10 cellular contexts compared by ENCODE assay signal in genomic region chr3:50587806-50588758, GRCh38. TPM values are rescaled to one million over a fixed set of nuclear protein-coding genes. Genes with fewer than 3 reads are reported as not detected.
DNase-seq lines count a peak whose midpoint lies in the region; ATAC-seq, FAIRE-seq and TF ChIP-seq lines count a peak whose summit lies in the region.
"Had no signal": no experiment of that assay in that cellular context is flagged by ENCODE, and none has a peak within 500 bp of the region (broad histone marks: within the 10 kb centered on the region; RNA-seq: fewer than 3 reads in every experiment).

No MANE protein-coding gene starts in this region.

- H3K27me3 ChIP-seq in bronchial epithelial cell (ENCODE audit: control insufficient read depth, insufficient read depth, low read length), result no peaks in the 10 kb centered on the region
- H3K27me3 ChIP-seq: SJSA1, tibial artery had no signal

- ATAC-seq in GM21528 (IDR thresholded peaks at IDR 0.05; ENCODE audit: low FRiP score, unreplicated experiment), result no peak

- peak; percentile 52 for FAIRE-seq in bronchial epithelial cell (lab: Jason Lieb, UNC)

- H3K4me3 ChIP-seq in bronchial epithelial cell (ENCODE audit: low read depth, low read length), result no peak overlapping the region
- H3K4me3 ChIP-seq: SJSA1, tibial artery had no signal

- peaks cover 1% of the 10 kb centered on the region for H3K36me3 ChIP-seq in bronchial epithelial cell (ENCODE audit: control insufficient read depth, insufficient read depth, low read length)
- H3K36me3 ChIP-seq: SJSA1 had no signal

- DNase-seq in GM20000 (ENCODE audit: low spot score) (peak; percentile 40), bronchial epithelial cell (ENCODE audit: low read depth) (no peak), pons (ENCODE audit: low spot score) (no peak), GM03348 (ENCODE audit: low spot score) (no peak), EL (no peak)
- DNase-seq in activated CD4-positive, CD25-positive, alpha-beta regulatory T cell treated with anti-CD3 and anti-CD28 coated beads, Interleukin-2, amount 50 U/mL, for 72 hours, result peak; percentile 65
- peak in 2 of 3 donors; percentile 81 to 93 for DNase-seq in stimulated activated CD4-positive, alpha-beta T cell treated with anti-CD3 and anti-CD28 coated beads, TNF-alpha, amount 100 ng/mL, for 48 hours (ENCODE audit: low read depth in 3 of 3)
- DNase-seq: tibial artery had no signal

- TF ChIP-seq CTCF in GM20000 (IDR thresholded peaks at IDR 0.05; ENCODE audit: extremely low read depth, missing control alignments) (no peak), bronchial epithelial cell (IDR thresholded peaks at IDR 0.05; ENCODE audit: insufficient read depth, low read length, severe bottlenecking) (no peak)

RNA-seq across cellular contexts. Expression of gene HEMK1, which starts 18.8 kb away (rescaled TPM):
- total RNA-seq in bronchial epithelial cell, result 6.6 and 8.4 TPM in 2 replicates

RNA-seq across cellular contexts. Expression of gene C3orf18, which starts 20.5 kb away (rescaled TPM):
- 1.2 and 3.2 TPM in 2 replicates for total RNA-seq in bronchial epithelial cell

RNA-seq across cellular contexts. Expression of gene CISH, which starts 23.5 kb away (rescaled TPM):
- 0.26 and 0.77 TPM in 2 replicates for total RNA-seq in bronchial epithelial cell

RNA-seq across cellular contexts. Expression of gene MAPKAPK3, which starts 28.9 kb away (rescaled TPM):
- 42.9 and 47.1 TPM in 2 replicates for total RNA-seq in bronchial epithelial cell

Comparison
In these comparisons a context has a peak if more than half of its experiments do, and no peak if none do; other contexts are left out.
1. DNase-seq: peak in GM20000 (single experiment), activated CD4-positive, CD25-positive, alpha-beta regulatory T cell treated with anti-CD3 and anti-CD28 coated beads, Interleukin-2, amount 50 U/mL, for 72 hours (single experiment) and stimulated activated CD4-positive, alpha-beta T cell treated with anti-CD3 and anti-CD28 coated beads, TNF-alpha, amount 100 ng/mL, for 48 hours (2 of 3); none in bronchial epithelial cell (single experiment), pons (single experiment), GM03348 (single experiment) and EL (single experiment).